In the genomic region with DNA sequence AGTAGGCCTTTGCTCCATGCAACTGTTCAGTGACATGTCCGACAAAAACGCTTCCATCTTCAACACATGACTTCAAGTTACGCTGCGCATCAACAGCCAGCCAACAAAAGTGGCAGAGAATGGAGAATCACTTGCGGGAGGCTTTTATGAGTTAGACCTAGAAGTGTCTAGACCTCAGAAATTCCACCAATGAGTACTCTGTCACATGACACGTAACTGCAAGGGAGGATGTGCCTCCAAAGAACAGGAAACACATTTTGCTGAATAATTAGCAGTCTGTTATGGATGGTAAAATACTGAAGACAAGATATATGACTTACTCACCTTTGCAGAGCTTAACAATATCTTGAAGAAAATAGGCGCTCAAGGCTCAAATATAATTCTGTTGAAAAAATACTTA, we compare ENCODE assay signal across 23 cellular contexts.
"Had no signal": no experiment of that assay in that cellular context is flagged by ENCODE, and none has a peak within 500 bp of the region (broad histone marks: within the 10 kb centered on the region; RNA-seq: fewer than 3 reads in every experiment).

No MANE protein-coding gene starts in this region.

- H3K36me3 ChIP-seq: breast epithelium had no signal

- ATAC-seq: Right ventricle myocardium inferior, T-cell had no signal

- H3K27me3 ChIP-seq: breast epithelium had no signal

- H3K9me3 ChIP-seq: breast epithelium had no signal

- H3K27ac ChIP-seq: breast epithelium, SK-N-MC had no signal

- DNase-seq: activated B cell treated with CpG ODN at 0.5 μM for 24 hours; activated CD4-positive, alpha-beta T cell treated with anti-CD3 and anti-CD28 coated beads for 1 hour; activated CD4-positive, alpha-beta T cell treated with anti-CD3 and anti-CD28 coated beads, Interleukin-2, amount 10 ng/mL, durations not matched to agents 24 days and 14 days; activated CD4-positive, alpha-beta T cell treated with anti-CD3 and anti-CD28 coated beads, Interleukin-2, amount 50 U/mL, for 48 hours; activated naive CD4-positive, alpha-beta T cell; amygdala; caudate nucleus; MM.1S; NCI-H1105; NCI-H1436; NCI-H1694 treated with DMSO at 0.1 percent for 48 hours; NCI-H2029 treated with DMSO at 0.1 percent for 48 hours; NCI-H345; NCI-H510A; NCI-H82; RPMI8226; T-cell; T-helper 2 cell; T1000 had no signal

- FAIRE-seq: TTC549 had no signal

- H3K4me1 ChIP-seq: breast epithelium had no signal

- H3K4me3 ChIP-seq: breast epithelium, SK-N-MC had no signal
